1 cellular context compared by ENCODE assay signal in the genomic region with DNA sequence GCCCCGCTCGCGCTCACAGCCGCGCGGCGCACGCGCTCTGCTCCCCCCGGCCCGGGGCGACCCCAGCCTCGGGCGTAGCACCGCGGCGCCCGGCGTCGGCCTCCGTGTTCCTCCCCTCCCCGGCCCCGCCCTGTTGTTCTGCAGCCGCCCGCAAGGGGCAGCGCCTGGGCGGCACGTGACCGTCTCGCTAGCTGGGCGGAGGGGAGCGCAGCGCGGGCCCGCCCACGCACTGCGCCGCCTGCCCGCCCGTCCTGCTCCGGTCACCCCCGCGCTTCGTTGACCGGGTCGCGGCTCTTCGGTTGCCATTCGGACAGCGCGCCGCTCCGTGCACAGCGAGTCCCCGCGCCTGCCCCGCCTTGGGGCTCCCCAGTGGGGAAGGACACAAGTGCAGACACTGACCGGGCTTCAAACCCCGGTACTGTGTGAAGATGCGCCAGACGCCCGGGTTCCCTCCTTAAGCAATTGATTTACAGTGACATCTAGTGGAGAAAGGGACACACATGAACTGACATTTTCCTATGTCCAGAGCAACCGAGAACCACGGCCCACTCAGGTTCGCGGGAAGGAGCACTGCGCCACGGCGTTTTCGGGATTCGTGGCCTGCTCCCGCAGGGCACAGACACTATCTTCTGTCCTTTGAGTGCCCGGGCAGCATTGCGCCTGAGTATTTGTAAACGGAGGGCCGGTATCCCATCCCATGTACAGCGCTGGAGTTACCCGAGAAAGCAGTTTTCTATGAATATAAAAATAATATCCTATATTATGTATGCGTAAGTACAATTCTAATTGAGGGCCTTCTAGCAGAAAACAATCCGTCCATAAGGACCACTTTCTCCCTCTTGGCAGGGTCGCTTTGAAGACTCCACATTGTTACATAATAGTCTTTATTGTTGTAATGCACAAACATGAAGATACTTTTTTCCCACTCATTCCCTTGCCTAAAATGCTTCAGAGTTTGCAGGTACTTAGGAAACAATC.
A peak's percentile ranks its signal among the peaks of the same experiment; 100 is the strongest.
TF ChIP-seq lines count a peak whose summit lies in the region.

No MANE protein-coding gene starts in this region.

TF ChIP-seq in HEK293, 187 proteins besides CTCF, POLR2A, EP300 and RAD21 (continued from another document and continues in another):
- TF ChIP-seq, protein P1, sequence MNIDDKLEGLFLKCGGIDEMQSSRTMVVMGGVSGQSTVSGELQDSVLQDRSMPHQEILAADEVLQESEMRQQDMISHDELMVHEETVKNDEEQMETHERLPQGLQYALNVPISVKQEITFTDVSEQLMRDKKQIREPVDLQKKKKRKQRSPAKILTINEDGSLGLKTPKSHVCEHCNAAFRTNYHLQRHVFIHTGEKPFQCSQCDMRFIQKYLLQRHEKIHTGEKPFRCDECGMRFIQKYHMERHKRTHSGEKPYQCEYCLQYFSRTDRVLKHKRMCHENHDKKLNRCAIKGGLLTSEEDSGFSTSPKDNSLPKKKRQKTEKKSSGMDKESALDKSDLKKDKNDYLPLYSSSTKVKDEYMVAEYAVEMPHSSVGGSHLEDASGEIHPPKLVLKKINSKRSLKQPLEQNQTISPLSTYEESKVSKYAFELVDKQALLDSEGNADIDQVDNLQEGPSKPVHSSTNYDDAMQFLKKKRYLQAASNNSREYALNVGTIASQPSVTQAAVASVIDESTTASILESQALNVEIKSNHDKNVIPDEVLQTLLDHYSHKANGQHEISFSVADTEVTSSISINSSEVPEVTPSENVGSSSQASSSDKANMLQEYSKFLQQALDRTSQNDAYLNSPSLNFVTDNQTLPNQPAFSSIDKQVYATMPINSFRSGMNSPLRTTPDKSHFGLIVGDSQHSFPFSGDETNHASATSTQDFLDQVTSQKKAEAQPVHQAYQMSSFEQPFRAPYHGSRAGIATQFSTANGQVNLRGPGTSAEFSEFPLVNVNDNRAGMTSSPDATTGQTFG (tag by site-specific recombination; IDR thresholded peaks at IDR 0.05; ENCODE audit: borderline replicate concordance), result no peak
- TF ChIP-seq ZNF544 (tag by site-specific recombination; IDR thresholded peaks at IDR 0.05), result no peak
- TF ChIP-seq, protein P2, sequence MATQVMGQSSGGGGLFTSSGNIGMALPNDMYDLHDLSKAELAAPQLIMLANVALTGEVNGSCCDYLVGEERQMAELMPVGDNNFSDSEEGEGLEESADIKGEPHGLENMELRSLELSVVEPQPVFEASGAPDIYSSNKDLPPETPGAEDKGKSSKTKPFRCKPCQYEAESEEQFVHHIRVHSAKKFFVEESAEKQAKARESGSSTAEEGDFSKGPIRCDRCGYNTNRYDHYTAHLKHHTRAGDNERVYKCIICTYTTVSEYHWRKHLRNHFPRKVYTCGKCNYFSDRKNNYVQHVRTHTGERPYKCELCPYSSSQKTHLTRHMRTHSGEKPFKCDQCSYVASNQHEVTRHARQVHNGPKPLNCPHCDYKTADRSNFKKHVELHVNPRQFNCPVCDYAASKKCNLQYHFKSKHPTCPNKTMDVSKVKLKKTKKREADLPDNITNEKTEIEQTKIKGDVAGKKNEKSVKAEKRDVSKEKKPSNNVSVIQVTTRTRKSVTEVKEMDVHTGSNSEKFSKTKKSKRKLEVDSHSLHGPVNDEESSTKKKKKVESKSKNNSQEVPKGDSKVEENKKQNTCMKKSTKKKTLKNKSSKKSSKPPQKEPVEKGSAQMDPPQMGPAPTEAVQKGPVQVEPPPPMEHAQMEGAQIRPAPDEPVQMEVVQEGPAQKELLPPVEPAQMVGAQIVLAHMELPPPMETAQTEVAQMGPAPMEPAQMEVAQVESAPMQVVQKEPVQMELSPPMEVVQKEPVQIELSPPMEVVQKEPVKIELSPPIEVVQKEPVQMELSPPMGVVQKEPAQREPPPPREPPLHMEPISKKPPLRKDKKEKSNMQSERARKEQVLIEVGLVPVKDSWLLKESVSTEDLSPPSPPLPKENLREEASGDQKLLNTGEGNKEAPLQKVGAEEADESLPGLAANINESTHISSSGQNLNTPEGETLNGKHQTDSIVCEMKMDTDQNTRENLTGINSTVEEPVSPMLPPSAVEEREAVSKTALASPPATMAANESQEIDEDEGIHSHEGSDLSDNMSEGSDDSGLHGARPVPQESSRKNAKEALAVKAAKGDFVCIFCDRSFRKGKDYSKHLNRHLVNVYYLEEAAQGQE (tag by site-specific recombination; IDR thresholded peaks at IDR 0.05), result 0 out of 2 replicates have a peak, but pooled peaks have one; percentile 19
- no peak for TF ChIP-seq ZNF585B (tag by site-specific recombination; IDR thresholded peaks at IDR 0.05)
- TF ChIP-seq ZNF561 (tag by site-specific recombination; IDR thresholded peaks at IDR 0.05; ENCODE audit: borderline replicate concordance), result peak; percentile 91
- TF ChIP-seq, protein P3, sequence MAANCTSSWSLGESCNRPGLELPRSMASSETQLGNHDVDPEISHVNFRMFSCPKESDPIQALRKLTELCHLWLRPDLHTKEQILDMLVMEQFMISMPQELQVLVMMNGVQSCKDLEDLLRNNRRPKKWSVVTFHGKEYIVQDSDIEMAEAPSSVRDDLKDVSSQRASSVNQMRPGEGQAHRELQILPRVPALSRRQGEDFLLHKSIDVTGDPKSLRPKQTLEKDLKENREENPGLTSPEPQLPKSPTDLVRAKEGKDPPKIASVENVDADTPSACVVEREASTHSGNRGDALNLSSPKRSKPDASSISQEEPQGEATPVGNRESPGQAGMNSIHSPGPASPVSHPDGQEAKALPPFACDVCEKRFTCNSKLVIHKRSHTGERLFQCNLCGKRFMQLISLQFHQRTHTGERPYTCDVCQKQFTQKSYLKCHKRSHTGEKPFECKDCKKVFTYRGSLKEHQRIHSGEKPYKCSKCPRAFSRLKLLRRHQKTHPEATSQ (tag by site-specific recombination; IDR thresholded peaks at IDR 0.05), result no peak
- no peak for TF ChIP-seq RBAK (tag by site-specific recombination; IDR thresholded peaks at IDR 0.05)
- TF ChIP-seq, protein P4, sequence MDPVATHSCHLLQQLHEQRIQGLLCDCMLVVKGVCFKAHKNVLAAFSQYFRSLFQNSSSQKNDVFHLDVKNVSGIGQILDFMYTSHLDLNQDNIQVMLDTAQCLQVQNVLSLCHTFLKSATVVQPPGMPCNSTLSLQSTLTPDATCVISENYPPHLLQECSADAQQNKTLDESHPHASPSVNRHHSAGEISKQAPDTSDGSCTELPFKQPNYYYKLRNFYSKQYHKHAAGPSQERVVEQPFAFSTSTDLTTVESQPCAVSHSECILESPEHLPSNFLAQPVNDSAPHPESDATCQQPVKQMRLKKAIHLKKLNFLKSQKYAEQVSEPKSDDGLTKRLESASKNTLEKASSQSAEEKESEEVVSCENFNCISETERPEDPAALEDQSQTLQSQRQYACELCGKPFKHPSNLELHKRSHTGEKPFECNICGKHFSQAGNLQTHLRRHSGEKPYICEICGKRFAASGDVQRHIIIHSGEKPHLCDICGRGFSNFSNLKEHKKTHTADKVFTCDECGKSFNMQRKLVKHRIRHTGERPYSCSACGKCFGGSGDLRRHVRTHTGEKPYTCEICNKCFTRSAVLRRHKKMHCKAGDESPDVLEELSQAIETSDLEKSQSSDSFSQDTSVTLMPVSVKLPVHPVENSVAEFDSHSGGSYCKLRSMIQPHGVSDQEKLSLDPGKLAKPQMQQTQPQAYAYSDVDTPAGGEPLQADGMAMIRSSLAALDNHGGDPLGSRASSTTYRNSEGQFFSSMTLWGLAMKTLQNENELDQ (tag by site-specific recombination; IDR thresholded peaks at IDR 0.05; ENCODE audit: low read depth), result no peak
- no peak for TF ChIP-seq ZNF211 (tag by site-specific recombination; IDR thresholded peaks at IDR 0.05; ENCODE audit: low read depth)
- TF ChIP-seq SETDB1 (IDR thresholded peaks at IDR 0.05; ENCODE audit: insufficient read length, low read length), result no peak
- TF ChIP-seq ZNF112 (tag by site-specific recombination; IDR thresholded peaks at IDR 0.05), result no peak
- no peak for TF ChIP-seq ZNF707 (tag by site-specific recombination; IDR thresholded peaks at IDR 0.05)
- TF ChIP-seq, protein P5, sequence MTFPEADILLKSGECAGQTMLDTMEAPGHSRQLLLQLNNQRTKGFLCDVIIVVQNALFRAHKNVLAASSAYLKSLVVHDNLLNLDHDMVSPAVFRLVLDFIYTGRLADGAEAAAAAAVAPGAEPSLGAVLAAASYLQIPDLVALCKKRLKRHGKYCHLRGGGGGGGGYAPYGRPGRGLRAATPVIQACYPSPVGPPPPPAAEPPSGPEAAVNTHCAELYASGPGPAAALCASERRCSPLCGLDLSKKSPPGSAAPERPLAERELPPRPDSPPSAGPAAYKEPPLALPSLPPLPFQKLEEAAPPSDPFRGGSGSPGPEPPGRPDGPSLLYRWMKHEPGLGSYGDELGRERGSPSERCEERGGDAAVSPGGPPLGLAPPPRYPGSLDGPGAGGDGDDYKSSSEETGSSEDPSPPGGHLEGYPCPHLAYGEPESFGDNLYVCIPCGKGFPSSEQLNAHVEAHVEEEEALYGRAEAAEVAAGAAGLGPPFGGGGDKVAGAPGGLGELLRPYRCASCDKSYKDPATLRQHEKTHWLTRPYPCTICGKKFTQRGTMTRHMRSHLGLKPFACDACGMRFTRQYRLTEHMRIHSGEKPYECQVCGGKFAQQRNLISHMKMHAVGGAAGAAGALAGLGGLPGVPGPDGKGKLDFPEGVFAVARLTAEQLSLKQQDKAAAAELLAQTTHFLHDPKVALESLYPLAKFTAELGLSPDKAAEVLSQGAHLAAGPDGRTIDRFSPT (tag by site-specific recombination; IDR thresholded peaks at IDR 0.05), result peak; percentile 29; the same call in 1 of the 2 replicates
- TF ChIP-seq, protein P6, sequence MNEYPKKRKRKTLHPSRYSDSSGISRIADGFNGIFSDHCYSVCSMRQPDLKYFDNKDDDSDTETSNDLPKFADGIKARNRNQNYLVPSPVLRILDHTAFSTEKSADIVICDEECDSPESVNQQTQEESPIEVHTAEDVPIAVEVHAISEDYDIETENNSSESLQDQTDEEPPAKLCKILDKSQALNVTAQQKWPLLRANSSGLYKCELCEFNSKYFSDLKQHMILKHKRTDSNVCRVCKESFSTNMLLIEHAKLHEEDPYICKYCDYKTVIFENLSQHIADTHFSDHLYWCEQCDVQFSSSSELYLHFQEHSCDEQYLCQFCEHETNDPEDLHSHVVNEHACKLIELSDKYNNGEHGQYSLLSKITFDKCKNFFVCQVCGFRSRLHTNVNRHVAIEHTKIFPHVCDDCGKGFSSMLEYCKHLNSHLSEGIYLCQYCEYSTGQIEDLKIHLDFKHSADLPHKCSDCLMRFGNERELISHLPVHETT (tag by site-specific recombination; IDR thresholded peaks at IDR 0.05), result no peak
- no peak for TF ChIP-seq ZNF571 (tag by site-specific recombination; IDR thresholded peaks at IDR 0.05)
- TF ChIP-seq ZNF391 (tag by site-specific recombination; IDR thresholded peaks at IDR 0.05; ENCODE audit: borderline replicate concordance, low read depth), result no peak
- TF ChIP-seq ZSCAN30 (tag by site-specific recombination; IDR thresholded peaks at IDR 0.05), result 0 out of 2 replicates have a peak, but pooled peaks have one; percentile 41
- TF ChIP-seq ZNF404 (tag by site-specific recombination; IDR thresholded peaks at IDR 0.05), result no peak
- peak; percentile 90 for TF ChIP-seq ZNF654 (tag by site-specific recombination; IDR thresholded peaks at IDR 0.05; ENCODE audit: low read depth)
- TF ChIP-seq, protein P7, sequence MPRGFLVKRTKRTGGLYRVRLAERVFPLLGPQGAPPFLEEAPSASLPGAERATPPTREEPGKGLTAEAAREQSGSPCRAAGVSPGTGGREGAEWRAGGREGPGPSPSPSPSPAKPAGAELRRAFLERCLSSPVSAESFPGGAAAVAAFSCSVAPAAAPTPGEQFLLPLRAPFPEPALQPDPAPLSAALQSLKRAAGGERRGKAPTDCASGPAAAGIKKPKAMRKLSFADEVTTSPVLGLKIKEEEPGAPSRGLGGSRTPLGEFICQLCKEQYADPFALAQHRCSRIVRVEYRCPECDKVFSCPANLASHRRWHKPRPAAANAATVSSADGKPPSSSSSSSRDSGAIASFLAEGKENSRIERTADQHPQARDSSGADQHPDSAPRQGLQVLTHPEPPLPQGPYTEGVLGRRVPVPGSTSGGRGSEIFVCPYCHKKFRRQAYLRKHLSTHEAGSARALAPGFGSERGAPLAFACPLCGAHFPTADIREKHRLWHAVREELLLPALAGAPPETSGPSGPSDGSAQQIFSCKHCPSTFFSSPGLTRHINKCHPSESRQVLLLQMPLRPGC (tag by site-specific recombination; IDR thresholded peaks at IDR 0.05), result no peak
- TF ChIP-seq SP2 (tag by site-specific recombination; IDR thresholded peaks at IDR 0.05), result peak; percentile 29; the same call in 1 of the 2 replicates
- TF ChIP-seq ZBTB21 (tag by site-specific recombination; IDR thresholded peaks at IDR 0.05), result no peak
- no peak for TF ChIP-seq ZNF175 (tag by site-specific recombination; IDR thresholded peaks at IDR 0.05)
- TF ChIP-seq KLF16 (tag by site-specific recombination; IDR thresholded peaks at IDR 0.05), result no peak
- peak; percentile 93 for TF ChIP-seq ZFHX2 (tag by site-specific recombination; conservative IDR thresholded peaks at IDR 0.05)
- peak; percentile 60; the same call in 1 of the 2 replicates for TF ChIP-seq MZF1 (tag by site-specific recombination; IDR thresholded peaks at IDR 0.05; ENCODE audit: borderline replicate concordance)
- TF ChIP-seq YY1 (tag by site-specific recombination; IDR thresholded peaks at IDR 0.05), result no peak
- no peak for TF ChIP-seq ZNF146 (tag by site-specific recombination; IDR thresholded peaks at IDR 0.05)
- TF ChIP-seq ZFP69B (tag by site-specific recombination; IDR thresholded peaks at IDR 0.05), result peak; percentile 15; the same call in 1 of the 2 replicates
- TF ChIP-seq ZNF292 (tag by site-specific recombination; IDR thresholded peaks at IDR 0.05; ENCODE audit: borderline replicate concordance, low read depth), result no peak
- TF ChIP-seq, protein P8, sequence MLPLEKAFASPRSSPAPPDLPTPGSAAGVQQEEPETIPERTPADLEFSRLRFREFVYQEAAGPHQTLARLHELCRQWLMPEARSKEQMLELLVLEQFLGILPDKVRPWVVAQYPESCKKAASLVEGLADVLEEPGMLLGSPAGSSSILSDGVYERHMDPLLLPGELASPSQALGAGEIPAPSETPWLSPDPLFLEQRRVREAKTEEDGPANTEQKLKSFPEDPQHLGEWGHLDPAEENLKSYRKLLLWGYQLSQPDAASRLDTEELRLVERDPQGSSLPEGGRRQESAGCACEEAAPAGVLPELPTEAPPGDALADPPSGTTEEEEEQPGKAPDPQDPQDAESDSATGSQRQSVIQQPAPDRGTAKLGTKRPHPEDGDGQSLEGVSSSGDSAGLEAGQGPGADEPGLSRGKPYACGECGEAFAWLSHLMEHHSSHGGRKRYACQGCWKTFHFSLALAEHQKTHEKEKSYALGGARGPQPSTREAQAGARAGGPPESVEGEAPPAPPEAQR (tag by site-specific recombination; IDR thresholded peaks at IDR 0.05), result no peak
- TF ChIP-seq KLF1 (tag by site-specific recombination; IDR thresholded peaks at IDR 0.05), result peak; percentile 76
- TF ChIP-seq, protein P9, sequence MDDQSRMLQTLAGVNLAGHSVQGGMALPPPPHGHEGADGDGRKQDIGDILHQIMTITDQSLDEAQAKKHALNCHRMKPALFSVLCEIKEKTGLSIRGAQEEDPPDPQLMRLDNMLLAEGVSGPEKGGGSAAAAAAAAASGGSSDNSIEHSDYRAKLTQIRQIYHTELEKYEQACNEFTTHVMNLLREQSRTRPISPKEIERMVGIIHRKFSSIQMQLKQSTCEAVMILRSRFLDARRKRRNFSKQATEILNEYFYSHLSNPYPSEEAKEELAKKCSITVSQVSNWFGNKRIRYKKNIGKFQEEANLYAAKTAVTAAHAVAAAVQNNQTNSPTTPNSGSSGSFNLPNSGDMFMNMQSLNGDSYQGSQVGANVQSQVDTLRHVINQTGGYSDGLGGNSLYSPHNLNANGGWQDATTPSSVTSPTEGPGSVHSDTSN (CRISPR knock-in tag; IDR thresholded peaks at IDR 0.05), result peak; percentile 74; the same call in 1 of the 2 replicates
- no peak for TF ChIP-seq ZNF529 (tag by site-specific recombination; IDR thresholded peaks at IDR 0.05; ENCODE audit: insufficient replicate concordance)
- no peak for TF ChIP-seq ZNF157 (tag by site-specific recombination; IDR thresholded peaks at IDR 0.05)
- 0 out of 2 replicates have a peak, but pooled peaks have one; percentile 18 for TF ChIP-seq ZNF394 (tag by site-specific recombination; IDR thresholded peaks at IDR 0.05; ENCODE audit: borderline replicate concordance)
- TF ChIP-seq WT1 (tag by site-specific recombination; IDR thresholded peaks at IDR 0.05), result peak; percentile 33; the same call in 1 of the 2 replicates
